In genomic region chr19:33298146-33298911, GRCh38 we compare ENCODE assay signal across 16 cellular contexts. TPM values are rescaled to one million over a fixed set of nuclear protein-coding genes. Genes with fewer than 3 reads are reported as not detected.
A peak's percentile ranks its signal among the peaks of the same experiment; 100 is the strongest.
DNase-seq lines count a peak whose midpoint lies in the region; ATAC-seq and TF ChIP-seq lines count a peak whose summit lies in the region.
"Had no signal": no experiment of that assay in that cellular context is flagged by ENCODE, and none has a peak within 500 bp of the region (broad histone marks: within the 10 kb centered on the region; RNA-seq: fewer than 3 reads in every experiment).

No MANE protein-coding gene starts in this region.

- no peaks in the 10 kb centered on the region for H3K36me3 Mint-ChIP-seq in endodermal cell (ENCODE audit: low read depth)
- H3K36me3 Mint-ChIP-seq: activated CD8-positive, alpha-beta memory T cell treated with anti-CD3 and anti-CD28 coated beads, Interleukin-2, amount 10 ng/mL, durations not matched to agents 7 days and 5 days; activated naive CD8-positive, alpha-beta T cell treated with anti-CD3 and anti-CD28 coated beads for 36 hours; memory B cell had no signal

- H3K79me2 ChIP-seq in mesendoderm (ENCODE audit: control insufficient read depth, insufficient read depth, low read length), result no peaks in the 10 kb centered on the region

- H3K9me3 ChIP-seq in BLaER1 treated with 17β-estradiol and CSF1 and Interleukin-3, amounts not matched to agents 10 nM and 100 nM (replicated peaks in 1 of 11), result no peaks in the 10 kb centered on the region
- H3K9me3 ChIP-seq in endodermal cell (ENCODE audit: control insufficient read depth, low read length), result no peaks in the 10 kb centered on the region
- no peaks in the 10 kb centered on the region for H3K9me3 ChIP-seq in neutrophil
- H3K9me3 ChIP-seq: MG63 had no signal

- H4K5ac ChIP-seq in mesendoderm (ENCODE audit: low read length), result no peak overlapping the region

- H3K36me3 ChIP-seq in BLaER1 treated with 17β-estradiol and CSF1 and Interleukin-3, amounts not matched to agents 10 nM and 100 nM, result peaks cover 0 to 9% (median 0%) of the 10 kb centered on the region in 11 experiments; a peak in 1 of 22 replicates
- no peaks in the 10 kb centered on the region for H3K36me3 ChIP-seq in endodermal cell (ENCODE audit: control insufficient read depth, insufficient read depth, low read length)
- no peaks in the 10 kb centered on the region for H3K36me3 ChIP-seq in neutrophil
- H3K36me3 ChIP-seq in mesendoderm (ENCODE audit: control insufficient read depth, insufficient read depth, low read length), result no peaks in the 10 kb centered on the region
- H3K36me3 ChIP-seq: MG63 had no signal

- H3K9me3 Mint-ChIP-seq in endodermal cell, result no peaks in the 10 kb centered on the region
- H3K9me3 Mint-ChIP-seq: activated naive CD8-positive, alpha-beta T cell treated with anti-CD3 and anti-CD28 coated beads for 36 hours; memory B cell had no signal

- H4K20me1 ChIP-seq in BLaER1 treated with 17β-estradiol and CSF1 and Interleukin-3, amounts not matched to agents 10 nM and 100 nM, result peaks cover 22 to 40% (median 34%) of the 10 kb centered on the region in 11 experiments; a peak in 20 of 22 replicates

- WGBS in endodermal cell (ENCODE audit: insufficient coverage in 1 of 2, insufficient read length in 1 of 2), 2 experiments, result 90% methylated on average over 10 to 25 of the region's 25 CpGs
- no CpG with 5 or more reads among the region's 25 CpGs for WGBS in mesendoderm (ENCODE audit: extremely low coverage, insufficient coverage, low lambda C conversion rate)

- no peak overlapping the region for H3K56ac ChIP-seq in mesendoderm (ENCODE audit: low read length)

- peaks cover 36% of the 10 kb centered on the region for H3K27me3 Mint-ChIP-seq in endodermal cell (ENCODE audit: insufficient read depth)

- H3K27ac Mint-ChIP-seq in endodermal cell, result no peak overlapping the region
- H3K27ac Mint-ChIP-seq: activated CD8-positive, alpha-beta memory T cell treated with anti-CD3 and anti-CD28 coated beads, Interleukin-2, amount 10 ng/mL, durations not matched to agents 7 days and 5 days; activated naive CD8-positive, alpha-beta T cell treated with anti-CD3 and anti-CD28 coated beads for 36 hours; B cell; memory B cell had no signal

- H2BK5ac ChIP-seq in mesendoderm (ENCODE audit: low read length), result no peak overlapping the region

- no peak overlapping the region for H2BK15ac ChIP-seq in mesendoderm (replicated peaks; ENCODE audit: low read depth)

- peaks cover 19% of the 10 kb centered on the region for H3K4me1 Mint-ChIP-seq in endodermal cell
- H3K4me1 Mint-ChIP-seq: activated CD8-positive, alpha-beta memory T cell treated with anti-CD3 and anti-CD28 coated beads, Interleukin-2, amount 10 ng/mL, durations not matched to agents 7 days and 5 days; activated naive CD8-positive, alpha-beta T cell treated with anti-CD3 and anti-CD28 coated beads for 36 hours had no signal

- H3K4me2 ChIP-seq in BLaER1 treated with 17β-estradiol and CSF1 and Interleukin-3, amounts not matched to agents 10 nM and 100 nM, result peak overlapping the region; percentile 49 to 100 (median 95)
- H3K4me2 ChIP-seq in mesendoderm (ENCODE audit: low read length), result no peak overlapping the region

- no peak overlapping the region for H3K4ac ChIP-seq in mesendoderm (ENCODE audit: low read depth, low read length)

- DNase-seq in MV-4-11 (lab: John Stamatoyannopoulos, UW) (peak; percentile 73), endodermal cell (peak; percentile 47), mesendoderm (no peak), NCI-H524 (lab: John Stamatoyannopoulos, UW) (no peak), NCI-H2107 treated with DMSO at 0.1 percent for 48 hours (lab: John Stamatoyannopoulos, UW; ENCODE audit: unreplicated experiment) (no peak)
- DNase-seq: activated CD8-positive, alpha-beta memory T cell treated with anti-CD3 and anti-CD28 coated beads, Interleukin-2, amount 10 ng/mL, durations not matched to agents 7 days and 5 days; activated naive CD8-positive, alpha-beta T cell treated with anti-CD3 and anti-CD28 coated beads for 36 hours; cerebellar nuclear complex; MG63 had no signal

- no peak overlapping the region for H3K18ac ChIP-seq in mesendoderm (ENCODE audit: low read length)

- no peak overlapping the region for H3K23ac ChIP-seq in mesendoderm (ENCODE audit: low read length)

- no peaks in the 10 kb centered on the region for H3K79me1 ChIP-seq in mesendoderm (ENCODE audit: low read length)

- H3K4me1 ChIP-seq in BLaER1 treated with 17β-estradiol and CSF1 and Interleukin-3, amounts not matched to agents 10 nM and 100 nM, result peaks cover 53 to 82% (median 57%) of the 10 kb centered on the region in 10 experiments
- peaks cover 11% of the 10 kb centered on the region for H3K4me1 ChIP-seq in endodermal cell (ENCODE audit: control insufficient read depth, insufficient read depth, low read length)
- H3K4me1 ChIP-seq in neutrophil (ENCODE audit: control insufficient read depth in 1 of 2, insufficient read depth in 1 of 2, low read depth in 1 of 2, low read length in 1 of 2), result peaks cover 78 to 85% of the 10 kb centered on the region in 2 experiments
- no peaks in the 10 kb centered on the region for H3K4me1 ChIP-seq in mesendoderm (ENCODE audit: control insufficient read depth, low read depth, low read length)

- H3K4me3 Mint-ChIP-seq in endodermal cell, result no peak overlapping the region
- H3K4me3 Mint-ChIP-seq: activated CD8-positive, alpha-beta memory T cell treated with anti-CD3 and anti-CD28 coated beads, Interleukin-2, amount 10 ng/mL, durations not matched to agents 7 days and 5 days; activated naive CD8-positive, alpha-beta T cell treated with anti-CD3 and anti-CD28 coated beads for 36 hours; B cell; memory B cell had no signal

- peak overlapping the region in 1 of 10 experiments; percentile 16; a peak in 1 of 20 replicates for H3K4me3 ChIP-seq in BLaER1 treated with 17β-estradiol and CSF1 and Interleukin-3, amounts not matched to agents 10 nM and 100 nM
- H3K4me3 ChIP-seq in endodermal cell (ENCODE audit: low read length) (no peak overlapping the region), neutrophil (ENCODE audit: low read depth in 1 of 2, low read length in 1 of 2) (peak overlapping the region; percentile 93 to 99), mesendoderm (ENCODE audit: low read length) (no peak overlapping the region)
- H3K4me3 ChIP-seq: MG63 had no signal

- no peak for TF ChIP-seq CTCF in endodermal cell (conservative IDR thresholded peaks at IDR 0.05)
- TF ChIP-seq CTCF in neutrophil (IDR thresholded peaks at IDR 0.05), result no peak

- H2BK120ac ChIP-seq in mesendoderm (ENCODE audit: low read depth, low read length), result no peak overlapping the region

- H3K9ac ChIP-seq in BLaER1 treated with 17β-estradiol and CSF1 and Interleukin-3, amounts not matched to agents 10 nM and 100 nM, result peak overlapping the region in 5 of 11 experiments; percentile 1 to 93 (median 29); a peak in 6 of 22 replicates
- H3K9ac ChIP-seq in endodermal cell (ENCODE audit: extremely low read depth, low read length, poor library complexity, severe bottlenecking) (no peak overlapping the region), mesendoderm (ENCODE audit: low read length) (no peak overlapping the region)

- no peak overlapping the region for H2AK5ac ChIP-seq in mesendoderm (ENCODE audit: low read length)

- peak overlapping the region in 1 of 11 experiments; percentile 12; a peak in 1 of 22 replicates for H3K27ac ChIP-seq in BLaER1 treated with 17β-estradiol and CSF1 and Interleukin-3, amounts not matched to agents 10 nM and 100 nM
- H3K27ac ChIP-seq in endodermal cell (ENCODE audit: low read depth, low read length), result no peak overlapping the region
- peak overlapping the region; percentile 91 for H3K27ac ChIP-seq in neutrophil
- no peak overlapping the region for H3K27ac ChIP-seq in mesendoderm (ENCODE audit: low read depth, low read length)
- H3K27ac ChIP-seq: VCaP had no signal

- no peak for ATAC-seq in HG03045 (IDR thresholded peaks at IDR 0.05; ENCODE audit: unreplicated experiment)
- ATAC-seq: activated CD8-positive, alpha-beta memory T cell treated with anti-CD3 and anti-CD28 coated beads, Interleukin-2, amount 10 ng/mL, durations not matched to agents 7 days and 5 days had no signal

- no peak overlapping the region for H4K8ac ChIP-seq in mesendoderm (ENCODE audit: low read depth, low read length)

- H3K27me3 ChIP-seq in BLaER1 treated with 17β-estradiol and CSF1 and Interleukin-3, amounts not matched to agents 10 nM and 100 nM, result peaks cover 14 to 55% (median 40%) of the 10 kb centered on the region in 11 experiments
- peaks cover 40% of the 10 kb centered on the region for H3K27me3 ChIP-seq in endodermal cell (ENCODE audit: control insufficient read depth, insufficient read depth, low read length, poor library complexity, severe bottlenecking)
- peaks cover 6% of the 10 kb centered on the region for H3K27me3 ChIP-seq in neutrophil
- peaks cover 26% of the 10 kb centered on the region for H3K27me3 ChIP-seq in mesendoderm (ENCODE audit: insufficient read depth, low read length, poor library complexity)

RNA-seq across cellular contexts. Expression of gene CEBPA, which starts 4.0 kb away (rescaled TPM):
- total RNA-seq in endodermal cell, result 1 to 10 TPM; 1.8 to 2.1 TPM
- polyA plus RNA-seq in endodermal cell (2013, experiment 1 of 2), result 1.2 TPM
- 1.0 TPM for polyA plus RNA-seq in endodermal cell (2013, experiment 2 of 2)
- polyA plus RNA-seq in mesendoderm (2013, experiment 1 of 2), result 0.55 TPM
- 0.62 TPM for polyA plus RNA-seq in mesendoderm (2013, experiment 2 of 2)
- polyA plus RNA-seq: fibroblast of lung had no signal

Comparison
In these comparisons a context has a peak if more than half of its experiments do, and no peak if none do; other contexts are left out.
1. H3K4me3 ChIP-seq: peak in neutrophil (2 of 2); none in endodermal cell (single experiment) and mesendoderm (single experiment).
2. DNase-seq: peak in MV-4-11 (single experiment) and endodermal cell (single experiment); none in mesendoderm (single experiment), NCI-H524 (0 of 2) and NCI-H2107 treated with DMSO at 0.1 percent for 48 hours (single experiment).